ENCODE assay signal across 19 cellular contexts in genomic region chr20:36206068-36206467, GRCh38. TPM values are rescaled to one million over a fixed set of nuclear protein-coding genes. Genes with fewer than 3 reads are reported as not detected.
DNase-seq lines count a peak whose midpoint lies in the region; ATAC-seq and TF ChIP-seq lines count a peak whose summit lies in the region.
"Had no signal": no experiment of that assay in that cellular context is flagged by ENCODE, and none has a peak within 500 bp of the region (broad histone marks: within the 10 kb centered on the region; RNA-seq: fewer than 3 reads in every experiment).

No MANE protein-coding gene starts in this region.

- TF ChIP-seq CTCF in RWPE2 (IDR thresholded peaks at IDR 0.05; ENCODE audit: poor library complexity, severe bottlenecking) (no peak), progenitor cell of endocrine pancreas (IDR thresholded peaks at IDR 0.05; ENCODE audit: unreplicated experiment) (no peak), suprapubic skin (IDR thresholded peaks at IDR 0.05) (no peak)

- no peak overlapping the region for H2BK120ac ChIP-seq in neuronal stem cell (ENCODE audit: low read depth, low read length)

- H3K4me2 ChIP-seq in neuronal stem cell (ENCODE audit: insufficient read depth, low read length, poor library complexity, severe bottlenecking): no peak overlapping the region
- H3K4me2 ChIP-seq: A549; BLaER1 treated with 17β-estradiol and CSF1 and Interleukin-3, amounts not matched to agents 10 nM and 100 nM had no signal

- WGBS in neuronal stem cell (ENCODE audit: extremely low coverage in 2 of 2, insufficient read length in 2 of 2, insufficient replicate concordance in 1 of 2), 2 donors: no CpG with 5 or more reads among the region's 9 CpGs
- WGBS in suprapubic skin: 87% methylated on average over 9 of the region's 9 CpGs

- H3K23ac ChIP-seq in neuronal stem cell (ENCODE audit: low read depth, low read length, poor library complexity): no peak overlapping the region

- peak overlapping the region; percentile 10 for H3K9ac ChIP-seq in neuronal stem cell (ENCODE audit: low read depth, low read length, poor library complexity)
- H3K9ac ChIP-seq: BLaER1 treated with 17β-estradiol and CSF1 and Interleukin-3, amounts not matched to agents 10 nM and 100 nM had no signal

- H3K4me3 Mint-ChIP-seq in progenitor cell of endocrine pancreas (ENCODE audit: low read depth): no peak overlapping the region
- H3K4me3 Mint-ChIP-seq: B cell; CD4-positive, alpha-beta T cell; CD8-positive, alpha-beta T cell had no signal

- H3K18ac ChIP-seq in neuronal stem cell (ENCODE audit: low read length): no peak overlapping the region

- no peak overlapping the region for H4K8ac ChIP-seq in neuronal stem cell (ENCODE audit: low read depth, low read length)

- no peak overlapping the region for H3K14ac ChIP-seq in neuronal stem cell (ENCODE audit: low read length)

- H2BK15ac ChIP-seq in neuronal stem cell (ENCODE audit: low read length): no peak overlapping the region

- H3K27ac ChIP-seq in RWPE2 (ENCODE audit: poor library complexity, severe bottlenecking): no peak overlapping the region
- H3K27ac ChIP-seq in neuronal stem cell (replicated peaks; ENCODE audit: low read length): no peak overlapping the region
- H3K27ac ChIP-seq in suprapubic skin: no peak overlapping the region
- H3K27ac ChIP-seq: 22Rv1; A549; BLaER1 treated with 17β-estradiol and CSF1 and Interleukin-3, amounts not matched to agents 10 nM and 100 nM; C4-2B had no signal

- no peak overlapping the region for H3K4me3 ChIP-seq in RWPE2 (ENCODE audit: severe bottlenecking)
- H3K4me3 ChIP-seq in neuronal stem cell (ENCODE audit: low read length in 2 of 2): no peak overlapping the region
- no peak overlapping the region for H3K4me3 ChIP-seq in suprapubic skin
- H3K4me3 ChIP-seq: A549; BLaER1 treated with 17β-estradiol and CSF1 and Interleukin-3, amounts not matched to agents 10 nM and 100 nM had no signal

- ATAC-seq in RWPE2 (ENCODE audit: low read depth) (no peak), HG02970 (IDR thresholded peaks at IDR 0.05; ENCODE audit: low FRiP score, unreplicated experiment) (no peak)
- ATAC-seq: A549; CD8-positive, alpha-beta T cell had no signal

- H3K79me1 ChIP-seq in neuronal stem cell (ENCODE audit: low read depth, low read length): no peaks in the 10 kb centered on the region

- DNase-seq in RWPE2 (ENCODE audit: low spot score) (peak; percentile 80), left kidney (ENCODE audit: low read depth, low spot score) (peak; percentile 40), neuronal stem cell (ENCODE audit: low spot score) (no peak), progenitor cell of endocrine pancreas (ENCODE audit: low spot score, unreplicated experiment) (no peak), suprapubic skin (ENCODE audit: low spot score in 2 of 2) (no peak)
- no peak for DNase-seq in stimulated activated CD4-positive, alpha-beta T cell treated with anti-CD3 and anti-CD28 coated beads, Interleukin-12 subunit alpha, Interleukin-12 subunit beta, amount 100 ng/mL, for 4 hours
- DNase-seq: AML-193; Caco-2; Calu3; CD4-positive, alpha-beta T cell; CD8-positive, alpha-beta T cell; DMS79 treated with DMSO at 0.1 percent for 48 hours; GF-D8 had no signal

- H3K36me3 Mint-ChIP-seq in progenitor cell of endocrine pancreas (ENCODE audit: insufficient read depth): peaks cover 4% of the 10 kb centered on the region
- H3K36me3 Mint-ChIP-seq: CD8-positive, alpha-beta T cell had no signal

- H2AFZ ChIP-seq in neuronal stem cell (ENCODE audit: low read length): no peak overlapping the region

- H2BK5ac ChIP-seq in neuronal stem cell (ENCODE audit: low read length): no peak overlapping the region

- H2BK12ac ChIP-seq in neuronal stem cell (ENCODE audit: low read length): no peak overlapping the region

- H3K4me1 ChIP-seq in RWPE2 (ENCODE audit: insufficient read depth, poor library complexity, severe bottlenecking) (no peaks in the 10 kb centered on the region), neuronal stem cell (ENCODE audit: control insufficient read depth in 2 of 2, insufficient read depth in 1 of 2, low read depth in 1 of 2, low read length in 2 of 2) (no peaks in the 10 kb centered on the region), suprapubic skin (peaks cover 3% of the 10 kb centered on the region)
- H3K4me1 ChIP-seq: A549, Caco-2 had no signal

- no peak overlapping the region for H2AK5ac ChIP-seq in neuronal stem cell (ENCODE audit: low read depth, low read length)

- H3K36me3 ChIP-seq in RWPE2 (ENCODE audit: low read depth) (no peaks in the 10 kb centered on the region), neuronal stem cell (replicated peaks in 1 of 2; ENCODE audit: control insufficient read depth in 2 of 2, insufficient read depth in 2 of 2, low read length in 2 of 2) (peaks cover 4 to 83% of the 10 kb centered on the region in 2 donors), suprapubic skin (peaks cover 49% of the 10 kb centered on the region)
- H3K36me3 ChIP-seq: BLaER1 treated with 17β-estradiol and CSF1 and Interleukin-3, amounts not matched to agents 10 nM and 100 nM had no signal

- no peaks in the 10 kb centered on the region for H3K4me1 Mint-ChIP-seq in progenitor cell of endocrine pancreas (ENCODE audit: low read depth)

- H3K27ac Mint-ChIP-seq in progenitor cell of endocrine pancreas: peak overlapping the region; percentile 80
- H3K27ac Mint-ChIP-seq: B cell; CD4-positive, alpha-beta T cell; CD8-positive, alpha-beta T cell had no signal

- H3K27me3 ChIP-seq in RWPE2 (ENCODE audit: insufficient read depth, poor library complexity, severe bottlenecking) (no peaks in the 10 kb centered on the region), neuronal stem cell (ENCODE audit: control insufficient read depth in 3 of 3, insufficient read depth in 3 of 3, low read depth in 1 of 3, low read length in 3 of 3) (no peaks in the 10 kb centered on the region), suprapubic skin (no peaks in the 10 kb centered on the region)
- H3K27me3 ChIP-seq: BLaER1 treated with 17β-estradiol and CSF1 and Interleukin-3, amounts not matched to agents 10 nM and 100 nM had no signal

- no peaks in the 10 kb centered on the region for H3K9me3 ChIP-seq in RWPE2 (ENCODE audit: severe bottlenecking)
- no peaks in the 10 kb centered on the region for H3K9me3 ChIP-seq in neuronal stem cell (replicated peaks in 1 of 2; ENCODE audit: control insufficient read depth in 2 of 2, insufficient read depth in 1 of 2, low read depth in 1 of 2, low read length in 2 of 2)
- no peaks in the 10 kb centered on the region for H3K9me3 ChIP-seq in suprapubic skin
- H3K9me3 ChIP-seq: A549; BLaER1 treated with 17β-estradiol and CSF1 and Interleukin-3, amounts not matched to agents 10 nM and 100 nM; Caco-2 had no signal

- TF ChIP-seq POLR2A in suprapubic skin (IDR thresholded peaks at IDR 0.05): no peak

- no peaks in the 10 kb centered on the region for H3K9me3 Mint-ChIP-seq in progenitor cell of endocrine pancreas (ENCODE audit: low read depth)
- H3K9me3 Mint-ChIP-seq: CD4-positive, alpha-beta T cell; CD8-positive, alpha-beta T cell had no signal

- no peak overlapping the region for H3K4ac ChIP-seq in neuronal stem cell (ENCODE audit: low read length)

- no peak for TF ChIP-seq EP300 in suprapubic skin (IDR thresholded peaks at IDR 0.05)

- H3K27me3 Mint-ChIP-seq in progenitor cell of endocrine pancreas: no peaks in the 10 kb centered on the region

- H4K91ac ChIP-seq in neuronal stem cell (ENCODE audit: low read depth, low read length, poor library complexity): no peak overlapping the region

RNA-seq across cellular contexts. Expression of gene AAR2, which starts 30.2 kb away (rescaled TPM):
- 19.2 TPM for polyA plus RNA-seq in neuronal stem cell (2013, experiment 1 of 2)
- 19.6 TPM for polyA plus RNA-seq in neuronal stem cell (2013, experiment 2 of 2)
- total RNA-seq in progenitor cell of endocrine pancreas (24.8 and 27.7 TPM in 2 replicates), suprapubic skin (10 to 100 TPM; 34.4 to 54.6 (median 43.8) TPM)

RNA-seq across cellular contexts. Expression of gene EPB41L1, which starts 51.5 kb away (rescaled TPM):
- polyA plus RNA-seq in neuronal stem cell (2013, experiment 1 of 2): 40.6 TPM
- 41.6 TPM for polyA plus RNA-seq in neuronal stem cell (2013, experiment 2 of 2)
- total RNA-seq in progenitor cell of endocrine pancreas: 35.6 and 42.2 TPM in 2 replicates
- total RNA-seq in suprapubic skin: 10 to 100 TPM; 14.3 to 27.9 (median 21.4) TPM

Comparison
In these comparisons a context has a peak if more than half of its experiments do, and no peak if none do; other contexts are left out.
1. DNase-seq: peak in RWPE2 (single experiment) and left kidney (single experiment); none in neuronal stem cell (single experiment), progenitor cell of endocrine pancreas (single experiment), suprapubic skin (0 of 2) and stimulated activated CD4-positive, alpha-beta T cell treated with anti-CD3 and anti-CD28 coated beads, Interleukin-12 subunit alpha, Interleukin-12 subunit beta, amount 100 ng/mL, for 4 hours (single experiment).